1 cellular context compared by ENCODE assay signal in the genomic region with DNA sequence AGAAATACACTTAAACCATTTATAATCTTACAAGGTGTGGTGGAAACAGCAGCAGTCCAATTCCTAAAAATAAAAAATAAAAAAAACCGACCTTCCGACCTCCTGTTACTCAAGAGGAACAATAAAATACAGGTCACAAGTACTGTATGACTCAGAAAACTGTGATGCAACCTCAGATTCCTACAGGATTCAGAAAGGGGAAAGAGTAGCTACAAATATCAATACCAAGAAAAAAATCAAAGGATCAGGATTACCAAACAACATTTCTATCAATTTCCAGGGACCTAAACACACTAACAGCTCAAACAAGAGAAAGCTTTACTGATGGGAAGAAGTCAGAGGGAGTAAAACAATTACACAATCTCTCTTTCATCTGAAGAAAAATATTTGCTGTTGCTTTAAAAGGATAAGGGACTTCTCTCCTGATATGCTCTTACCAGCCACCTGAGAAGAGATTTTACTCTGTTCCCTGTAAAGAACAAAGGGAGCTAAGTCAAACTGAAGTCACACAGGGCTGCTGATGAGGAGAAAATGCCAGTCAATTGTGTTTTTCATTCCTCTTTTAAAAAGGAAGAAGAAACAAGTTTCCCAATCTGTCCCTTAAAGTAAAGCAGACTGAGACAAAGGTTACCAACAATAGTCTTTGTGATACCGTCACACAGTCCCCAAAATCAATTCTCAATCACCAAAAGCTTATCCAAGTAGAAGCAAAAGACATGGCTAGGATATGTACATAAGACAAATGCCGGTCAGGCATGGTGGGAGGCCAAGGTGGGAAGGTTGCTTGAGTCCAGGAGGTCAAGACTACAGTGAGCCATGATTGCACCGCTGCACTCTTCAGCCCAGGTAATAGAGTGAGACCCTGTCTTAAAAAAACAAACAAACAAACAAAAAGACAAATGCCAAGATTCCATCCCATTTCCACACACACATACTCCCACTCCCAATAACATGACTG.
TF ChIP-seq lines count a peak whose summit lies in the region.

No MANE protein-coding gene starts in this region.

TF ChIP-seq in A549, 52 proteins besides CTCF, POLR2A, EP300 and RAD21 (continued from another document):
- TF ChIP-seq, protein P1, sequence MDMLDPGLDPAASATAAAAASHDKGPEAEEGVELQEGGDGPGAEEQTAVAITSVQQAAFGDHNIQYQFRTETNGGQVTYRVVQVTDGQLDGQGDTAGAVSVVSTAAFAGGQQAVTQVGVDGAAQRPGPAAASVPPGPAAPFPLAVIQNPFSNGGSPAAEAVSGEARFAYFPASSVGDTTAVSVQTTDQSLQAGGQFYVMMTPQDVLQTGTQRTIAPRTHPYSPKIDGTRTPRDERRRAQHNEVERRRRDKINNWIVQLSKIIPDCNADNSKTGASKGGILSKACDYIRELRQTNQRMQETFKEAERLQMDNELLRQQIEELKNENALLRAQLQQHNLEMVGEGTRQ (IDR thresholded peaks at IDR 0.05) = no peak
- TF ChIP-seq, protein P2, sequence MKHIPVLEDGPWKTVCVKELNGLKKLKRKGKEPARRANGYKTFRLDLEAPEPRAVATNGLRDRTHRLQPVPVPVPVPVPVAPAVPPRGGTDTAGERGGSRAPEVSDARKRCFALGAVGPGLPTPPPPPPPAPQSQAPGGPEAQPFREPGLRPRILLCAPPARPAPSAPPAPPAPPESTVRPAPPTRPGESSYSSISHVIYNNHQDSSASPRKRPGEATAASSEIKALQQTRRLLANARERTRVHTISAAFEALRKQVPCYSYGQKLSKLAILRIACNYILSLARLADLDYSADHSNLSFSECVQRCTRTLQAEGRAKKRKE (CRISPR knock-in tag; IDR thresholded peaks at IDR 0.05; ENCODE audit: low read depth) = no peak
- TF ChIP-seq NFE2L2 (conservative IDR thresholded peaks at IDR 0.05; ENCODE audit: low read length) (no peak), MAZ (IDR thresholded peaks at IDR 0.05; ENCODE audit: borderline replicate concordance, low read depth, low read length) (no peak), CEBPB (IDR thresholded peaks at IDR 0.05) (peak; percentile 100), NR3C1 (IDR thresholded peaks at IDR 0.05) (no peak), ZNF302 (CRISPR knock-in tag; IDR thresholded peaks at IDR 0.05) (no peak), HEYL (CRISPR knock-in tag; IDR thresholded peaks at IDR 0.05) (no peak), MAFK (IDR thresholded peaks at IDR 0.05; ENCODE audit: partially characterized antibody) (no peak), HOXA7 (CRISPR knock-in tag; IDR thresholded peaks at IDR 0.05) (no peak), TP53 (CRISPR knock-in tag; IDR thresholded peaks at IDR 0.05) (no peak), RARB (CRISPR knock-in tag; IDR thresholded peaks at IDR 0.05) (peak; percentile 92), RFX5 (IDR thresholded peaks at IDR 0.05) (no peak), HDAC2 (IDR thresholded peaks at IDR 0.05) (no peak), HOXB5 (CRISPR knock-in tag; IDR thresholded peaks at IDR 0.05) (no peak), RCOR1 (IDR thresholded peaks at IDR 0.05; ENCODE audit: low read depth, low read length) (no peak), MYC (IDR thresholded peaks at IDR 0.05; ENCODE audit: borderline replicate concordance, low read length) (no peak; the same call in 1 of the 2 replicates), HMGXB4 (CRISPR knock-in tag; IDR thresholded peaks at IDR 0.05; ENCODE audit: borderline replicate concordance) (no peak), JUN (IDR thresholded peaks at IDR 0.05) (peak; percentile 78 to 97; a peak in 4 of 5 replicates), PHF8 (IDR thresholded peaks at IDR 0.05; ENCODE audit: borderline replicate concordance, low read depth) (no peak), CHD4 (IDR thresholded peaks at IDR 0.05; ENCODE audit: borderline replicate concordance) (no peak), FOSL2 (IDR thresholded peaks at IDR 0.05) (peak; percentile 96), FOSL2 (CRISPR knock-in tag; IDR thresholded peaks at IDR 0.05) (peak; percentile 97), KDM5A (IDR thresholded peaks at IDR 0.05) (no peak), CBX2 (IDR thresholded peaks at IDR 0.05; ENCODE audit: borderline replicate concordance, low read depth) (no peak), ZFP36 (IDR thresholded peaks at IDR 0.05; ENCODE audit: borderline replicate concordance, partially characterized antibody) (no peak), RNF2 (IDR thresholded peaks at IDR 0.05; ENCODE audit: borderline replicate concordance, low read depth) (no peak), ESRRA (IDR thresholded peaks at IDR 0.05; ENCODE audit: borderline replicate concordance, low read length) (no peak), HOXB13 (CRISPR knock-in tag; IDR thresholded peaks at IDR 0.05; ENCODE audit: low read depth) (peak; percentile 35; the same call in 1 of the 2 replicates), BHLHE40 (IDR thresholded peaks at IDR 0.05; ENCODE audit: low read depth, low read length) (no peak), GATA3 (IDR thresholded peaks at IDR 0.05; ENCODE audit: borderline replicate concordance) (peak; percentile 79; the same call in 1 of the 2 replicates), FOSB (CRISPR knock-in tag; IDR thresholded peaks at IDR 0.05) (no peak), EHMT2 (IDR thresholded peaks at IDR 0.05; ENCODE audit: low read depth) (no peak), POLR2AphosphoS2 (conservative IDR thresholded peaks at IDR 0.05; ENCODE audit: low read length) (no peak), EHF (CRISPR knock-in tag; IDR thresholded peaks at IDR 0.05) (no peak), JUNB (IDR thresholded peaks at IDR 0.05) (peak; percentile 95), ELK1 (IDR thresholded peaks at IDR 0.05; ENCODE audit: low read depth, low read length) (no peak)
- TF ChIP-seq, protein P3, sequence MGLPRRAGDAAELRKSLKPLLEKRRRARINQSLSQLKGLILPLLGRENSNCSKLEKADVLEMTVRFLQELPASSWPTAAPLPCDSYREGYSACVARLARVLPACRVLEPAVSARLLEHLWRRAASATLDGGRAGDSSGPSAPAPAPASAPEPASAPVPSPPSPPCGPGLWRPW (IDR thresholded peaks at IDR 0.05) = peak; percentile 96
- TF ChIP-seq, protein P4, sequence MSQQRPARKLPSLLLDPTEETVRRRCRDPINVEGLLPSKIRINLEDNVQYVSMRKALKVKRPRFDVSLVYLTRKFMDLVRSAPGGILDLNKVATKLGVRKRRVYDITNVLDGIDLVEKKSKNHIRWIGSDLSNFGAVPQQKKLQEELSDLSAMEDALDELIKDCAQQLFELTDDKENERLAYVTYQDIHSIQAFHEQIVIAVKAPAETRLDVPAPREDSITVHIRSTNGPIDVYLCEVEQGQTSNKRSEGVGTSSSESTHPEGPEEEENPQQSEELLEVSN (IDR thresholded peaks at IDR 0.05; ENCODE audit: borderline replicate concordance, low read depth) = no peak
- TF ChIP-seq, protein P5, sequence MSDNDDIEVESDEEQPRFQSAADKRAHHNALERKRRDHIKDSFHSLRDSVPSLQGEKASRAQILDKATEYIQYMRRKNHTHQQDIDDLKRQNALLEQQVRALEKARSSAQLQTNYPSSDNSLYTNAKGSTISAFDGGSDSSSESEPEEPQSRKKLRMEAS (IDR thresholded peaks at IDR 0.05) = 0 out of 2 replicates have a peak, but pooled peaks have one; percentile 43
- TF ChIP-seq, protein P6, sequence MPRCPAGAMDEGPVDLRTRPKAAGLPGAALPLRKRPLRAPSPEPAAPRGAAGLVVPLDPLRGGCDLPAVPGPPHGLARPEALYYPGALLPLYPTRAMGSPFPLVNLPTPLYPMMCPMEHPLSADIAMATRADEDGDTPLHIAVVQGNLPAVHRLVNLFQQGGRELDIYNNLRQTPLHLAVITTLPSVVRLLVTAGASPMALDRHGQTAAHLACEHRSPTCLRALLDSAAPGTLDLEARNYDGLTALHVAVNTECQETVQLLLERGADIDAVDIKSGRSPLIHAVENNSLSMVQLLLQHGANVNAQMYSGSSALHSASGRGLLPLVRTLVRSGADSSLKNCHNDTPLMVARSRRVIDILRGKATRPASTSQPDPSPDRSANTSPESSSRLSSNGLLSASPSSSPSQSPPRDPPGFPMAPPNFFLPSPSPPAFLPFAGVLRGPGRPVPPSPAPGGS (IDR thresholded peaks at IDR 0.05) = peak; percentile 94
- TF ChIP-seq, protein P7, sequence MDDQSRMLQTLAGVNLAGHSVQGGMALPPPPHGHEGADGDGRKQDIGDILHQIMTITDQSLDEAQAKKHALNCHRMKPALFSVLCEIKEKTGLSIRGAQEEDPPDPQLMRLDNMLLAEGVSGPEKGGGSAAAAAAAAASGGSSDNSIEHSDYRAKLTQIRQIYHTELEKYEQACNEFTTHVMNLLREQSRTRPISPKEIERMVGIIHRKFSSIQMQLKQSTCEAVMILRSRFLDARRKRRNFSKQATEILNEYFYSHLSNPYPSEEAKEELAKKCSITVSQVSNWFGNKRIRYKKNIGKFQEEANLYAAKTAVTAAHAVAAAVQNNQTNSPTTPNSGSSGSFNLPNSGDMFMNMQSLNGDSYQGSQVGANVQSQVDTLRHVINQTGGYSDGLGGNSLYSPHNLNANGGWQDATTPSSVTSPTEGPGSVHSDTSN (IDR thresholded peaks at IDR 0.05) = no peak
